34 cellular contexts compared by ENCODE assay signal in genomic region chr10:44773565-44773964, GRCh38.
"Had no signal": no experiment of that assay in that cellular context is flagged by ENCODE, and none has a peak within 500 bp of the region (broad histone marks: within the 10 kb centered on the region; RNA-seq: fewer than 3 reads in every experiment).

No MANE protein-coding gene starts in this region.

- H3K4me3 ChIP-seq: ascending aorta, breast epithelium, cardiac muscle cell, esophagus squamous epithelium, gastroesophageal sphincter, heart right ventricle had no signal

- H3K36me3 ChIP-seq: ascending aorta, breast epithelium, cardiac muscle cell, esophagus squamous epithelium, gastroesophageal sphincter, heart right ventricle, WERI-Rb-1 had no signal

- H3K4me3 Mint-ChIP-seq: activated CD4-positive, alpha-beta memory T cell treated with anti-CD3 and anti-CD28 coated beads for 36 hours; activated CD4-positive, alpha-beta T cell treated with anti-CD3 and anti-CD28 coated beads for 36 hours; activated CD4-positive, alpha-beta T cell treated with anti-CD3 and anti-CD28 coated beads, Interleukin-2, amount 10 ng/mL, durations not matched to agents 24 days and 14 days; activated naive CD4-positive, alpha-beta T cell treated with anti-CD3 and anti-CD28 coated beads, Interleukin-2, amount 10 ng/mL, durations not matched to agents 7 days and 5 days; activated naive CD8-positive, alpha-beta T cell treated with anti-CD3 and anti-CD28 coated beads, Interleukin-2, amount 10 ng/mL, durations not matched to agents 7 days and 5 days; activated T-cell treated with anti-CD3 and anti-CD28 coated beads, Interleukin-2, amount 50 U/mL, for 24 hours; activated T-cell treated with anti-CD3 and anti-CD28 coated beads, Interleukin-2, amount 50 U/mL, for 72 hours; brain; central memory CD8-positive, alpha-beta T cell; effector memory CD8-positive, alpha-beta T cell; T-helper 17 cell; T-helper 2 cell treated with Interferon-gamma antibody and Interleukin-4, amounts not matched to agents 5 μg/mL and 100 μg/mL, for 36 hours had no signal

- H3K36me3 Mint-ChIP-seq: activated CD4-positive, alpha-beta memory T cell treated with anti-CD3 and anti-CD28 coated beads for 36 hours; activated naive CD4-positive, alpha-beta T cell treated with anti-CD3 and anti-CD28 coated beads, Interleukin-2, amount 10 ng/mL, durations not matched to agents 7 days and 5 days; activated naive CD4-positive, alpha-beta T cell treated with anti-CD3 and anti-CD28 coated beads, Interleukin-2, amount 50 U/mL, for 72 hours; activated naive CD8-positive, alpha-beta T cell treated with anti-CD3 and anti-CD28 coated beads, Interleukin-2, amount 10 ng/mL, durations not matched to agents 7 days and 5 days; brain had no signal

- H3K27ac ChIP-seq: ascending aorta, breast epithelium, cardiac muscle cell, esophagus squamous epithelium, gastroesophageal sphincter, heart right ventricle, WERI-Rb-1 had no signal

- DNase-seq: activated CD4-positive, alpha-beta memory T cell treated with anti-CD3 and anti-CD28 coated beads for 36 hours; activated CD4-positive, alpha-beta T cell treated with anti-CD3 and anti-CD28 coated beads for 36 hours; activated CD4-positive, alpha-beta T cell treated with anti-CD3 and anti-CD28 coated beads, Interleukin-2, amount 10 ng/mL, durations not matched to agents 24 days and 14 days; activated CD4-positive, CD25-positive, alpha-beta regulatory T cell; activated CD4-positive, CD25-positive, alpha-beta regulatory T cell treated with anti-CD3 and anti-CD28 coated beads, Interleukin-2, amount 50 U/mL, for 72 hours; activated CD8-positive, alpha-beta memory T cell treated with anti-CD3 and anti-CD28 coated beads, Interleukin-2, amount 50 U/mL, for 48 hours; activated gamma-delta T cell; activated naive CD4-positive, alpha-beta T cell; activated naive CD4-positive, alpha-beta T cell treated with anti-CD3 and anti-CD28 coated beads, Interleukin-2, amount 10 ng/mL, durations not matched to agents 7 days and 5 days; activated naive CD8-positive, alpha-beta T cell treated with anti-CD3 and anti-CD28 coated beads, Interleukin-2, amount 10 ng/mL, durations not matched to agents 7 days and 5 days; activated T-cell treated with anti-CD3 and anti-CD28 coated beads for 4 hours; activated T-cell treated with anti-CD3 and anti-CD28 coated beads, Interleukin-2, amount 50 U/mL, for 24 hours; activated T-cell treated with anti-CD3 and anti-CD28 coated beads, Interleukin-2, amount 50 U/mL, for 72 hours; cortex of kidney; dermis blood vessel endothelial cell; effector CD4-positive, alpha-beta T cell; effector memory CD8-positive, alpha-beta T cell; erythroblast; esophagus squamous epithelium; foreskin melanocyte; heart right ventricle; T-helper 1 cell; T-helper 17 cell; T1000; WERI-Rb-1 had no signal

- H3K9me3 Mint-ChIP-seq: activated CD4-positive, alpha-beta memory T cell treated with anti-CD3 and anti-CD28 coated beads for 36 hours; activated CD4-positive, alpha-beta T cell treated with anti-CD3 and anti-CD28 coated beads, Interleukin-2, amount 10 ng/mL, durations not matched to agents 24 days and 14 days; activated naive CD4-positive, alpha-beta T cell treated with anti-CD3 and anti-CD28 coated beads, Interleukin-2, amount 10 ng/mL, durations not matched to agents 7 days and 5 days; activated naive CD4-positive, alpha-beta T cell treated with anti-CD3 and anti-CD28 coated beads, Interleukin-2, amount 50 U/mL, for 72 hours; activated naive CD8-positive, alpha-beta T cell treated with anti-CD3 and anti-CD28 coated beads, Interleukin-2, amount 10 ng/mL, durations not matched to agents 7 days and 5 days; activated T-cell treated with anti-CD3 and anti-CD28 coated beads, Interleukin-2, amount 50 U/mL, for 24 hours; activated T-cell treated with anti-CD3 and anti-CD28 coated beads, Interleukin-2, amount 50 U/mL, for 72 hours; brain; central memory CD8-positive, alpha-beta T cell; effector memory CD8-positive, alpha-beta T cell; T-helper 2 cell treated with Interferon-gamma antibody and Interleukin-4, amounts not matched to agents 5 μg/mL and 100 μg/mL, for 36 hours had no signal

- H3K9me3 ChIP-seq: ascending aorta, breast epithelium, esophagus squamous epithelium, gastroesophageal sphincter, heart right ventricle had no signal

- ATAC-seq: activated CD4-positive, alpha-beta T cell treated with anti-CD3 and anti-CD28 coated beads for 36 hours; activated naive CD4-positive, alpha-beta T cell treated with anti-CD3 and anti-CD28 coated beads, Interleukin-2, amount 50 U/mL, for 72 hours; activated T-cell treated with anti-CD3 and anti-CD28 coated beads, Interleukin-2, amount 50 U/mL, for 72 hours; effector memory CD8-positive, alpha-beta T cell; gastroesophageal sphincter; heart right ventricle; T-helper 17 cell had no signal

- FAIRE-seq: colon had no signal

- H3K27ac Mint-ChIP-seq: activated CD4-positive, alpha-beta memory T cell treated with anti-CD3 and anti-CD28 coated beads for 36 hours; activated CD4-positive, alpha-beta T cell treated with anti-CD3 and anti-CD28 coated beads for 36 hours; activated CD4-positive, alpha-beta T cell treated with anti-CD3 and anti-CD28 coated beads, Interleukin-2, amount 10 ng/mL, durations not matched to agents 24 days and 14 days; activated naive CD4-positive, alpha-beta T cell treated with anti-CD3 and anti-CD28 coated beads, Interleukin-2, amount 10 ng/mL, durations not matched to agents 7 days and 5 days; activated naive CD4-positive, alpha-beta T cell treated with anti-CD3 and anti-CD28 coated beads, Interleukin-2, amount 50 U/mL, for 72 hours; activated naive CD8-positive, alpha-beta T cell treated with anti-CD3 and anti-CD28 coated beads, Interleukin-2, amount 10 ng/mL, durations not matched to agents 7 days and 5 days; activated T-cell treated with anti-CD3 and anti-CD28 coated beads, Interleukin-2, amount 50 U/mL, for 24 hours; activated T-cell treated with anti-CD3 and anti-CD28 coated beads, Interleukin-2, amount 50 U/mL, for 72 hours; brain; effector memory CD8-positive, alpha-beta T cell; T-helper 17 cell; T-helper 2 cell treated with Interferon-gamma antibody and Interleukin-4, amounts not matched to agents 5 μg/mL and 100 μg/mL, for 36 hours had no signal

- H3K27me3 ChIP-seq: ascending aorta, breast epithelium, cardiac muscle cell, esophagus squamous epithelium, gastroesophageal sphincter had no signal

- H3K4me1 ChIP-seq: breast epithelium, esophagus squamous epithelium had no signal

- H3K4me1 Mint-ChIP-seq: activated CD4-positive, alpha-beta T cell treated with anti-CD3 and anti-CD28 coated beads for 36 hours; activated CD4-positive, alpha-beta T cell treated with anti-CD3 and anti-CD28 coated beads, Interleukin-2, amount 10 ng/mL, durations not matched to agents 24 days and 14 days; activated naive CD4-positive, alpha-beta T cell treated with anti-CD3 and anti-CD28 coated beads, Interleukin-2, amount 10 ng/mL, durations not matched to agents 7 days and 5 days; activated naive CD8-positive, alpha-beta T cell treated with anti-CD3 and anti-CD28 coated beads, Interleukin-2, amount 10 ng/mL, durations not matched to agents 7 days and 5 days; central memory CD8-positive, alpha-beta T cell; T-helper 17 cell had no signal
